In the genomic region with DNA sequence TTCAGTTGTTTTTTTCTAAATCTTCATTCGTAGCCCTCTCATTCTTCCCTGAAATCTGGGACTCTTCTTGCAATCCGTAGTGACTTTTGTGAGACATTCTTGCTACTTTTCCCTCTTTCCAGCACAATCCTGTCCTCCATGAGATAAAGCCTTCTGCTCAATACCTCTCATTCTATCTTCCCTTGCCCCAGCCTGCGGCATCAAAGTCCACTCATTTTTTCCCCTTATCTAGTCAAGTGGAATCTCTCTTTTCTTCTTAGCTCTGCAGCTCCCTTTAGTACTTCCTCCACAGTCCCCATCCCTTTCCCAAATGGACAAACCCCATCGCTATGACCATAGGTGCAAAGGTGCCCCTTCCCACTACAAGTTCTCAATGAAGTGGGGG, we compare ENCODE assay signal across 6 cellular contexts.
"Had no signal": no experiment of that assay in that cellular context is flagged by ENCODE, and none has a peak within 500 bp of the region (broad histone marks: within the 10 kb centered on the region; RNA-seq: fewer than 3 reads in every experiment).

No MANE protein-coding gene starts in this region.

- H3K4me2 ChIP-seq: GM23338 had no signal

- DNase-seq: H9, HCEC 1CT had no signal

- H3K27ac ChIP-seq: HL-60 had no signal

- H3K4me3 Mint-ChIP-seq: GM23338, H9 had no signal

- ATAC-seq: HepG2, K562 had no signal

- H3K4me3 ChIP-seq: GM23338, K562 had no signal

- H3K27ac Mint-ChIP-seq: H9 had no signal
